12 cellular contexts compared by ENCODE assay signal in the genomic region with DNA sequence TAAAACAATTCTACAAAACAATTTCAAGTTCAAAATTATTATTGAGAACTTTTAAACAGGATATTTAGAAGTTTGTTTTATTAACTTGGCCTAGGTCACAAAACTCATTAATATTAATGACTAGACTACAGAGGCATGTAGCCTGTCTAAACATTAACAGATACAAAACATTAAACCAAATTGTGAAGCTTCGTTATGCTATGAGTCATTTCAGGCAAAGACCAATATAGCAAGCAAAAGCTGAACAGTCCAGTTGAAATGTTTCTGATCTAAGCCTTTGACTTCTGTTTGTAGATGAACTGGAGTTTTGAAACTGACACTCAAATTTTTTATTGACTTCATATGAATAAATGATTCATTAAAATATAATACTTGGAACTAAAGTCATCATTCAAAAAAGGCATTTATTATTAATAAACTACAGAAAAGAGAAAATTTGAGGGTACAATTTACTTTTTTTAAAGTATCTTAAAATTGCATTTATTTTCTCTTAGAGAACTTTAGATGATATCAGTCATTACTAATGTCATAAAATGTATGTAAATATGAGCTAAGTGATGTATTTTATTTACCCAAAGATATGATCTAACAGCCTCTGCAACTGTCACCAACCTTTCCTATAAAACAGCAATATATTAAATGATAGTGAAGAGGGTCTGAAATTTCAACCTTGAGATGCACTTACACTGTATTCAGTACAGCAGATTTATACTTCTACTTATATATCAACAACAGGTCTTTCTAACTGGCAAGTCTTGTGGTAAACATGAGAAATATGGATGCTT.
A peak's percentile ranks its signal among the peaks of the same experiment; 100 is the strongest.
DNase-seq lines count a peak whose midpoint lies in the region; ATAC-seq and TF ChIP-seq lines count a peak whose summit lies in the region.
"Had no signal": no experiment of that assay in that cellular context is flagged by ENCODE, and none has a peak within 500 bp of the region (broad histone marks: within the 10 kb centered on the region; RNA-seq: fewer than 3 reads in every experiment).

No MANE protein-coding gene starts in this region.

- intact Hi-C loops in stomach (cut with DNase I; ENCODE audit: low total_unique reads): no loop called here

- no peak for TF ChIP-seq EP300 in stomach (IDR thresholded peaks at IDR 0.05)

- DNase-seq in AG10803 (ENCODE audit: low read depth) (peak; percentile 23), amniotic epithelial cell (ENCODE audit: low read depth) (peak; percentile 51), stomach (no peak), NCI-H1436 (lab: John Stamatoyannopoulos, UW) (no peak), SIG-M5 (lab: John Stamatoyannopoulos, UW) (no peak)
- DNase-seq in activated naive CD4-positive, alpha-beta T cell (lab: John Stamatoyannopoulos, UW): no peak
- DNase-seq: NCI-H524 treated with DMSO at 0.1 percent for 48 hours, right cardiac atrium, substantia nigra had no signal

- TF ChIP-seq POLR2A in stomach (IDR thresholded peaks at IDR 0.05): no peak

- H3K4me3 ChIP-seq in AG10803 (ENCODE audit: low read length) (no peak overlapping the region), stomach (no peak overlapping the region)

- peaks cover 0 to 3% (median 0%) of the 10 kb centered on the region in 4 donors for H3K36me3 ChIP-seq in stomach

- WGBS in stomach, 5 donors: 38 to 65% (median 49%) methylated on average over 1 of the region's 1 CpG

- H3K27ac ChIP-seq in stomach: no peak overlapping the region

- peaks cover 0 to 7% (median 2%) of the 10 kb centered on the region in 4 donors for H3K4me1 ChIP-seq in stomach

- no peaks in the 10 kb centered on the region for H3K27me3 ChIP-seq in stomach

- ATAC-seq in GM19397 (IDR thresholded peaks at IDR 0.05; ENCODE audit: unreplicated experiment) (peak; percentile 97), HG02973 (IDR thresholded peaks at IDR 0.05; ENCODE audit: unreplicated experiment) (peak; percentile 87)
- ATAC-seq: HCT116, right cardiac atrium had no signal

- TF ChIP-seq CTCF in AG10803 (conservative IDR thresholded peaks at IDR 0.05; ENCODE audit: low read length): no peak
- TF ChIP-seq CTCF in stomach (IDR thresholded peaks at IDR 0.05): no peak

- peaks cover 0 to 23% (median 14%) of the 10 kb centered on the region in 4 donors for H3K9me3 ChIP-seq in stomach

Comparison
In these comparisons a context has a peak if more than half of its experiments do, and no peak if none do; other contexts are left out.
1. DNase-seq: peak in AG10803 (single experiment) and amniotic epithelial cell (single experiment); none in stomach (single experiment), NCI-H1436 (single experiment), SIG-M5 (single experiment) and activated naive CD4-positive, alpha-beta T cell (0 of 4).